In the genomic region with DNA sequence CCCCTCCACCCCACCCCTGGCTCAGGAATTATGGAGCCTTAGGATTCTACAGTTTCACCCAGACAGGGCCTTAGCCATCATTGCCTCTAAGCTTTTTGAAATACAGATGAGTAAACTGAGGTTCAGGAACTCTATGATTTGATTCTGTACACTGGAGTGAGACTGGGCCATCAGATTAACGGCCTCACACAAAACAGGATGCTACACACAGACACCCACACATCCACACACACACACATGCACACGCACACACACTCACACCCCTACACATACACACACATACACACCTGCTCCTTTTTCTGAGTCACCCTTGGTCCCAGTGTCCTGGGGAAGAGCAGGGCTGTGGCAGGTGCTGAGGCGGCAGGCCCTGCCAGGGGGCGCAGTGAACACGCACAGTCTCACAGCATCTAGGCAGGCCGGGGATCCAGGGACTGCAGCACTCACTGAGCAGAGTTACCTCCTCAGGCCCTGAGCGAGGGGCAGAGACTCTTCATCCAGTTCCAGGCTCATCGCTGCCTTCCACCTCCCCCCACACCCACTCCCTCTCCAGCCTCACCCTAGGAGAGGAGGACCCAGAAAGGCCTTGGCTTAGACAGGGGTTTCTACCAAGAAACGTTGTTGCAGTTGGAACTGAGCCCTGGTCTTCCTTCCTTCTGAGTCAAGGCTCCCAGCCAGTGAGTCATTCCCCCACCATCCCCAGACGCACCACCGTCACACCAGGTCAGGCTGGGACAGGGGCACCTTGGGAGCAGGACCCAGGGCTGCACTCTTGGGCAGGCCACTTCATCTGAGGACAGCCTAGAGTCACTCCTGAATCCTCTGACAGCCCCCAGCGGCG, we compare ENCODE assay signal across 8 cellular contexts.
DNase-seq lines count a peak whose midpoint lies in the region; ATAC-seq and TF ChIP-seq lines count a peak whose summit lies in the region.

No MANE protein-coding gene starts in this region.

- peak; percentile 53 for ATAC-seq in mucosa of descending colon
- no peak for ATAC-seq in GM19023 (IDR thresholded peaks at IDR 0.05; ENCODE audit: unreplicated experiment)
- ATAC-seq in GM21515 (IDR thresholded peaks at IDR 0.05; ENCODE audit: unreplicated experiment), result no peak

- no peaks in the 10 kb centered on the region for H3K9me3 ChIP-seq in mucosa of descending colon

- H3K4me1 ChIP-seq in mucosa of descending colon (ENCODE audit: low read depth), result no peaks in the 10 kb centered on the region

- no peak overlapping the region for H3K4me3 ChIP-seq in mucosa of descending colon

- no peak for TF ChIP-seq CTCF in mucosa of descending colon (IDR thresholded peaks at IDR 0.05)

- no peaks in the 10 kb centered on the region for H3K36me3 ChIP-seq in mucosa of descending colon (ENCODE audit: low read depth)

- DNase-seq in NCI-H2107 treated with DMSO at 0.1 percent for 48 hours (lab: John Stamatoyannopoulos, UW; ENCODE audit: unreplicated experiment) (peak; percentile 50), NCI-H2107 (lab: John Stamatoyannopoulos, UW) (no peak), NCI-H524 (lab: John Stamatoyannopoulos, UW) (peak; percentile 40 to 77), dermis blood vessel endothelial cell (peak; percentile 93), mucosa of descending colon (peak in 1 of 3 donors; percentile 61), NK-92 (lab: John Stamatoyannopoulos, UW; ENCODE audit: unreplicated experiment) (no peak)

- intact Hi-C loops in mucosa of descending colon (cut with DNase I, micrococcal nuclease), result no loop called here

Comparison
In these comparisons a context has a peak if more than half of its experiments do, and no peak if none do; other contexts are left out.
1. DNase-seq: peak in NCI-H2107 treated with DMSO at 0.1 percent for 48 hours (single experiment), NCI-H524 (2 of 2) and dermis blood vessel endothelial cell (single experiment); none in NCI-H2107 (single experiment) and NK-92 (single experiment).